15 cellular contexts compared by ENCODE assay signal in genomic region chrX:45134303-45134702, GRCh38.
A peak's percentile ranks its signal among the peaks of the same experiment; 100 is the strongest.
DNase-seq lines count a peak whose midpoint lies in the region; ATAC-seq and TF ChIP-seq lines count a peak whose summit lies in the region.
"Had no signal": no experiment of that assay in that cellular context is flagged by ENCODE, and none has a peak within 500 bp of the region (broad histone marks: within the 10 kb centered on the region; RNA-seq: fewer than 3 reads in every experiment).

No MANE protein-coding gene starts in this region.

- intact Hi-C loops in mammary epithelial cell (cut with micrococcal nuclease) (no loop called here), thyroid gland (cut with DNase I) (no loop called here)

- dilution Hi-C loops in mammary epithelial cell (cut with HindIII; ENCODE audit: low sequenced_read_pairs), result loop anchor here (5.0 kb wide), 1 partner anchor 33 kb away; no protein-coding TSS in a partner anchor

- CTCF ChIA-PET in mammary epithelial cell (lab: Charles Lee; ENCODE audit: low non-redundant PET), result no interaction called here

- H3K36me3 Mint-ChIP-seq in activated T-cell treated with anti-CD3 and anti-CD28 coated beads, Interleukin-2, amount 50 U/mL, for 72 hours (ENCODE audit: insufficient read depth in 2 of 2), result peaks cover 0 to 2% of the 10 kb centered on the region in 2 donors
- peaks cover 8% of the 10 kb centered on the region for H3K36me3 Mint-ChIP-seq in nephron progenitor cell (ENCODE audit: low read depth)
- H3K36me3 Mint-ChIP-seq: activated CD8-positive, alpha-beta memory T cell treated with anti-CD3 and anti-CD28 coated beads, Interleukin-2, amount 10 ng/mL, durations not matched to agents 7 days and 5 days had no signal

- H2AFZ ChIP-seq in mammary epithelial cell (ENCODE audit: low read depth, low read length), result peak overlapping the region; percentile 50

- no peak overlapping the region for H3K4me3 Mint-ChIP-seq in activated T-cell treated with anti-CD3 and anti-CD28 coated beads, Interleukin-2, amount 50 U/mL, for 72 hours
- no peak overlapping the region for H3K4me3 Mint-ChIP-seq in nephron progenitor cell
- H3K4me3 Mint-ChIP-seq: activated CD8-positive, alpha-beta memory T cell treated with anti-CD3 and anti-CD28 coated beads, Interleukin-2, amount 10 ng/mL, durations not matched to agents 7 days and 5 days had no signal

- WGBS in mammary epithelial cell (ENCODE audit: low coverage, missing lambda C conversion rate), result 38% methylated on average over 7 of the region's 7 CpGs
- 52 to 65% methylated on average over 6 to 7 of the region's 7 CpGs for WGBS in thyroid gland, 2 donors

- no peak overlapping the region for H3K4me2 ChIP-seq in mammary epithelial cell (ENCODE audit: insufficient read depth, low read depth, low read length)
- H3K4me2 ChIP-seq: BLaER1 treated with 17β-estradiol and CSF1 and Interleukin-3, amounts not matched to agents 10 nM and 100 nM had no signal

- H4K20me1 ChIP-seq in mammary epithelial cell (ENCODE audit: insufficient read depth, low read length), result no peaks in the 10 kb centered on the region
- H4K20me1 ChIP-seq: BLaER1 treated with 17β-estradiol and CSF1 and Interleukin-3, amounts not matched to agents 10 nM and 100 nM had no signal

- BruUV-seq in mammary epithelial cell (replicated peaks; lab: Mats Ljungman, UMichigan), result no TSS peak

- TF ChIP-seq POLR2A in thyroid gland (IDR thresholded peaks at IDR 0.05), result no peak

- no peak overlapping the region for H3K27ac Mint-ChIP-seq in activated T-cell treated with anti-CD3 and anti-CD28 coated beads, Interleukin-2, amount 50 U/mL, for 72 hours
- H3K27ac Mint-ChIP-seq in nephron progenitor cell, result no peak overlapping the region
- H3K27ac Mint-ChIP-seq: activated CD8-positive, alpha-beta memory T cell treated with anti-CD3 and anti-CD28 coated beads, Interleukin-2, amount 10 ng/mL, durations not matched to agents 7 days and 5 days had no signal

- in situ Hi-C loops in mammary epithelial cell (cut with MboI; ENCODE audit: low sequenced_read_pairs in 2 of 2), result no loop called here

- H3K4me3 ChIP-seq in mammary epithelial cell (replicated peaks in 1 of 3; ENCODE audit: insufficient read depth in 1 of 3, low read depth in 2 of 3, low read length in 3 of 3) (no peak overlapping the region), rectal smooth muscle tissue (ENCODE audit: low read length) (no peak overlapping the region), thyroid gland (replicated peaks in 1 of 3) (no peak overlapping the region), H7 (ENCODE audit: insufficient read depth, low read depth, low read length) (no peak overlapping the region)
- H3K4me3 ChIP-seq: BLaER1 treated with 17β-estradiol and CSF1 and Interleukin-3, amounts not matched to agents 10 nM and 100 nM had no signal

- peak; percentile 54 for DNase-seq in NCI-H446 treated with DMSO at 0.1 percent for 48 hours (lab: John Stamatoyannopoulos, UW)
- no peak for DNase-seq in mammary epithelial cell
- DNase-seq in hippocampal formation (lab: John Stamatoyannopoulos, UW), result peak; percentile 57 to 85
- no peak for DNase-seq in activated T-cell treated with anti-CD3 and anti-CD28 coated beads, Interleukin-2, amount 50 U/mL, for 72 hours
- no peak for DNase-seq in thyroid gland
- no peak for DNase-seq in H7
- no peak for DNase-seq in nephron progenitor cell
- DNase-seq: activated CD8-positive, alpha-beta memory T cell treated with anti-CD3 and anti-CD28 coated beads, Interleukin-2, amount 10 ng/mL, durations not matched to agents 7 days and 5 days; activated naive CD4-positive, alpha-beta T cell treated with anti-CD3 and anti-CD28 coated beads, Interleukin-2, amount 50 U/mL, for 16 hours; cerebellar nuclear complex; NCI-H2081 treated with DMSO at 0.1 percent for 48 hours; NK-92 treated with Interleukin-12 subunit alpha and Interleukin-12 subunit beta, amount 100 ng/mL, for 24 hours; trophoblast cell had no signal

- peaks cover 0 to 5% of the 10 kb centered on the region in 2 donors for H3K9me3 Mint-ChIP-seq in activated T-cell treated with anti-CD3 and anti-CD28 coated beads, Interleukin-2, amount 50 U/mL, for 72 hours
- H3K9me3 Mint-ChIP-seq in nephron progenitor cell, result peaks cover 52% of the 10 kb centered on the region

- H3K27ac ChIP-seq in mammary epithelial cell (ENCODE audit: insufficient read depth, low read depth, low read length) (no peak overlapping the region), rectal smooth muscle tissue (ENCODE audit: low read depth, low read length) (peak overlapping the region; percentile 15), thyroid gland (no peak overlapping the region)
- H3K27ac ChIP-seq: BLaER1 treated with 17β-estradiol and CSF1 and Interleukin-3, amounts not matched to agents 10 nM and 100 nM had no signal

- no peak for ATAC-seq in activated T-cell treated with anti-CD3 and anti-CD28 coated beads, Interleukin-2, amount 50 U/mL, for 72 hours (replicated peaks in 1 of 2)
- ATAC-seq: activated CD8-positive, alpha-beta memory T cell treated with anti-CD3 and anti-CD28 coated beads, Interleukin-2, amount 10 ng/mL, durations not matched to agents 7 days and 5 days had no signal

- H3K9ac ChIP-seq in mammary epithelial cell (ENCODE audit: insufficient read depth, low read length) (no peak overlapping the region), rectal smooth muscle tissue (ENCODE audit: low read length) (no peak overlapping the region)
- H3K9ac ChIP-seq: BLaER1 treated with 17β-estradiol and CSF1 and Interleukin-3, amounts not matched to agents 10 nM and 100 nM had no signal

- H3K27me3 Mint-ChIP-seq in activated T-cell treated with anti-CD3 and anti-CD28 coated beads, Interleukin-2, amount 50 U/mL, for 72 hours (ENCODE audit: low read depth), result no peaks in the 10 kb centered on the region
- no peaks in the 10 kb centered on the region for H3K27me3 Mint-ChIP-seq in nephron progenitor cell (ENCODE audit: low read depth, poor library complexity)
- H3K27me3 Mint-ChIP-seq: activated CD8-positive, alpha-beta memory T cell treated with anti-CD3 and anti-CD28 coated beads, Interleukin-2, amount 10 ng/mL, durations not matched to agents 7 days and 5 days had no signal

- no peaks in the 10 kb centered on the region for H3K4me1 Mint-ChIP-seq in activated T-cell treated with anti-CD3 and anti-CD28 coated beads, Interleukin-2, amount 50 U/mL, for 72 hours (ENCODE audit: low read depth)
- no peaks in the 10 kb centered on the region for H3K4me1 Mint-ChIP-seq in nephron progenitor cell
- H3K4me1 Mint-ChIP-seq: activated CD8-positive, alpha-beta memory T cell treated with anti-CD3 and anti-CD28 coated beads, Interleukin-2, amount 10 ng/mL, durations not matched to agents 7 days and 5 days had no signal

- no peaks in the 10 kb centered on the region for H3K79me2 ChIP-seq in mammary epithelial cell (ENCODE audit: insufficient read depth, low read length)

- H3K36me3 ChIP-seq in mammary epithelial cell (ENCODE audit: insufficient read depth, low read length), result no peaks in the 10 kb centered on the region
- no peaks in the 10 kb centered on the region for H3K36me3 ChIP-seq in rectal smooth muscle tissue (ENCODE audit: control insufficient read depth, insufficient read depth, low read length)
- H3K36me3 ChIP-seq in thyroid gland, result no peaks in the 10 kb centered on the region
- no peaks in the 10 kb centered on the region for H3K36me3 ChIP-seq in H7 (replicated peaks; ENCODE audit: control insufficient read depth, insufficient read depth, low read length)
- H3K36me3 ChIP-seq: BLaER1 treated with 17β-estradiol and CSF1 and Interleukin-3, amounts not matched to agents 10 nM and 100 nM had no signal

- no peaks in the 10 kb centered on the region for H3K9me3 ChIP-seq in mammary epithelial cell (replicated peaks; ENCODE audit: insufficient read depth, low read length)
- H3K9me3 ChIP-seq in thyroid gland, result no peaks in the 10 kb centered on the region

- H3K4me1 ChIP-seq in mammary epithelial cell (ENCODE audit: insufficient read depth, low read length) (no peaks in the 10 kb centered on the region), rectal smooth muscle tissue (ENCODE audit: control insufficient read depth, insufficient read depth, low read length) (no peaks in the 10 kb centered on the region), thyroid gland (no peaks in the 10 kb centered on the region)
- H3K4me1 ChIP-seq: BLaER1 treated with 17β-estradiol and CSF1 and Interleukin-3, amounts not matched to agents 10 nM and 100 nM had no signal

- H3K27me3 ChIP-seq in mammary epithelial cell (ENCODE audit: insufficient read depth, low read length), result peaks cover under 1% of the 10 kb centered on the region
- no peaks in the 10 kb centered on the region for H3K27me3 ChIP-seq in rectal smooth muscle tissue (ENCODE audit: control insufficient read depth, insufficient read depth, low read length)
- no peaks in the 10 kb centered on the region for H3K27me3 ChIP-seq in thyroid gland
- H3K27me3 ChIP-seq in H7 (ENCODE audit: control insufficient read depth, insufficient read depth, low read length), result no peaks in the 10 kb centered on the region
- H3K27me3 ChIP-seq: BLaER1 treated with 17β-estradiol and CSF1 and Interleukin-3, amounts not matched to agents 10 nM and 100 nM had no signal

- TF ChIP-seq CTCF in mammary epithelial cell (conservative IDR thresholded peaks at IDR 0.05 in 1 of 2, IDR thresholded peaks at IDR 0.05 in 1 of 2; ENCODE audit: extremely low read depth in 1 of 2, insufficient read depth in 1 of 2, low read depth in 1 of 2, low read length in 2 of 2) (no peak), thyroid gland (IDR thresholded peaks at IDR 0.05) (no peak), nephron progenitor cell (IDR thresholded peaks at IDR 0.05) (no peak)

Comparison
In these comparisons a context has a peak if more than half of its experiments do, and no peak if none do; other contexts are left out.
1. DNase-seq: peak in NCI-H446 treated with DMSO at 0.1 percent for 48 hours (single experiment) and hippocampal formation (2 of 2); none in mammary epithelial cell (single experiment), activated T-cell treated with anti-CD3 and anti-CD28 coated beads, Interleukin-2, amount 50 U/mL, for 72 hours (0 of 2), thyroid gland (0 of 2), H7 (single experiment) and nephron progenitor cell (single experiment).